Comparison of ENCODE assay signal across 12 cellular contexts in the genomic region with DNA sequence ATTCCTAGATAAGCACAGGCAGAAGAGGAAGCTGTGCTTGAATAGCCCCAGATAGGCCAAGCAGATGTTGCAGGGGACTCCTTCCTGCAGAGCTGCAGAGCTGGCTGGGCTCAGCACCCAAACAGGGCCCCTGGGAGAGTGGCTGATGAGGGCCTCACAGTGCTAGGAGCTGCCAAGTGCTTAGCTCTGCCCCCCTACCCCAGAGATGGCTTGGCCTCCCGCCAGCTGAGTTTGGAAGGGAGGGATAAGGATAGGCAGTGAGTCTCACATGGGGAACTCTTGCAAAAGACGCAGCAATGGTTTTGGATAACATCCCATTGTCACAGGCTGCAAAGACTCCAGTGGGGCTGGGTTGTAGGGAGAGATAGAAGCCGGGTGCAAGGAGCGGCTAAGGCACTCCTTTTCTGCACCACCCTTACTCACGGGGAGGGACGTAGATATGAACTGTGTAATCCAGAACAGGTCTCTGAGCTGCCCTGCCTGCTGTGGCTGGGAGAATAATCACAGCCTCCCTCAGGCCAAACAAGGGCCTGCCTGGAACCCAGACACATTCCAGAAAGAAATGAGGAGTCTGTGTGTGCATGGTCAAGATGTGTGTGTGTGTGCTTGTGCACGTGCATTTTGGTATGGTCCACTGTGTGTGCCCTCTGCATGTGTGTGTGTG. TPM values are rescaled to one million over a fixed set of nuclear protein-coding genes. Genes with fewer than 3 reads are reported as not detected.
A peak's percentile ranks its signal among the peaks of the same experiment; 100 is the strongest.
DNase-seq lines count a peak whose midpoint lies in the region; ATAC-seq and TF ChIP-seq lines count a peak whose summit lies in the region.
"Had no signal": no experiment of that assay in that cellular context is flagged by ENCODE, and none has a peak within 500 bp of the region (broad histone marks: within the 10 kb centered on the region; RNA-seq: fewer than 3 reads in every experiment).

No MANE protein-coding gene starts in this region.

- no peak overlapping the region for H3K4me3 ChIP-seq in naive thymus-derived CD4-positive, alpha-beta T cell (ENCODE audit: low read length)

- H3K4me3 Mint-ChIP-seq in naive thymus-derived CD4-positive, alpha-beta T cell: no peak overlapping the region
- no peak overlapping the region for H3K4me3 Mint-ChIP-seq in activated CD4-positive, alpha-beta T cell treated with anti-CD3 and anti-CD28 coated beads, Interleukin-2, amount 10 ng/mL, durations not matched to agents 24 days and 14 days
- H3K4me3 Mint-ChIP-seq in CD14-positive monocyte: no peak overlapping the region
- H3K4me3 Mint-ChIP-seq: naive B cell, WTC11 had no signal

- H3K27me3 ChIP-seq in naive thymus-derived CD4-positive, alpha-beta T cell (ENCODE audit: control insufficient read depth in 2 of 2, insufficient read depth in 2 of 2, low read length in 2 of 2): no peaks in the 10 kb centered on the region

- H3K27me3 Mint-ChIP-seq in naive thymus-derived CD4-positive, alpha-beta T cell: peaks cover 0 to 18% (median 5%) of the 10 kb centered on the region in 5 donors
- peaks cover 15% of the 10 kb centered on the region for H3K27me3 Mint-ChIP-seq in activated CD4-positive, alpha-beta T cell treated with anti-CD3 and anti-CD28 coated beads, Interleukin-2, amount 10 ng/mL, durations not matched to agents 24 days and 14 days
- no peaks in the 10 kb centered on the region for H3K27me3 Mint-ChIP-seq in CD14-positive monocyte (ENCODE audit: low read depth in 3 of 3)

- CTCF ChIA-PET in naive thymus-derived CD4-positive, alpha-beta T cell (lab: Charles Lee): no interaction called here

- no peaks in the 10 kb centered on the region for H3K9me3 ChIP-seq in naive thymus-derived CD4-positive, alpha-beta T cell (ENCODE audit: control insufficient read depth in 2 of 3, low read length in 3 of 3)

- H3K4me1 Mint-ChIP-seq in naive thymus-derived CD4-positive, alpha-beta T cell: no peaks in the 10 kb centered on the region
- peaks cover 4% of the 10 kb centered on the region for H3K4me1 Mint-ChIP-seq in activated CD4-positive, alpha-beta T cell treated with anti-CD3 and anti-CD28 coated beads, Interleukin-2, amount 10 ng/mL, durations not matched to agents 24 days and 14 days
- peaks cover 1% of the 10 kb centered on the region for H3K4me1 Mint-ChIP-seq in CD14-positive monocyte
- H3K4me1 Mint-ChIP-seq: naive B cell had no signal

- H3K36me3 Mint-ChIP-seq in naive thymus-derived CD4-positive, alpha-beta T cell: no peaks in the 10 kb centered on the region
- no peaks in the 10 kb centered on the region for H3K36me3 Mint-ChIP-seq in activated CD4-positive, alpha-beta T cell treated with anti-CD3 and anti-CD28 coated beads, Interleukin-2, amount 10 ng/mL, durations not matched to agents 24 days and 14 days (ENCODE audit: low read depth)
- H3K36me3 Mint-ChIP-seq in CD14-positive monocyte: no peaks in the 10 kb centered on the region
- H3K36me3 Mint-ChIP-seq: naive B cell, WTC11 had no signal

- DNase-seq in HT1080 (ENCODE audit: low read depth) (peak; percentile 15), NCI-H345 (lab: John Stamatoyannopoulos, UW) (peak; percentile 73), fibroblast of gingiva (ENCODE audit: low read depth) (peak; percentile 35), CD14-positive monocyte (ENCODE audit: low spot score) (no peak)
- DNase-seq in naive thymus-derived CD4-positive, alpha-beta T cell: no peak
- DNase-seq in activated CD4-positive, alpha-beta T cell treated with anti-CD3 and anti-CD28 coated beads, Interleukin-2, amount 10 ng/mL, durations not matched to agents 24 days and 14 days: no peak
- DNase-seq: activated naive CD4-positive, alpha-beta T cell treated with anti-CD3 and anti-CD28 coated beads, Interleukin-2, amount 50 U/mL, for 16 hours; naive B cell; NCI-H146 had no signal

- H3K4me1 ChIP-seq in naive thymus-derived CD4-positive, alpha-beta T cell (ENCODE audit: control insufficient read depth in 2 of 2, insufficient read depth in 2 of 2, low read length in 2 of 2): no peaks in the 10 kb centered on the region

- ATAC-seq in naive thymus-derived CD4-positive, alpha-beta T cell: peak; percentile 16
- ATAC-seq in GM18868 (IDR thresholded peaks at IDR 0.05; ENCODE audit: unreplicated experiment) (no peak), GM18867 (IDR thresholded peaks at IDR 0.05; ENCODE audit: unreplicated experiment) (no peak)
- ATAC-seq: WTC11 had no signal

- POLR2A ChIA-PET in naive thymus-derived CD4-positive, alpha-beta T cell (lab: Charles Lee): no interaction called here

- H3K9me3 Mint-ChIP-seq in naive thymus-derived CD4-positive, alpha-beta T cell: no peaks in the 10 kb centered on the region
- no peaks in the 10 kb centered on the region for H3K9me3 Mint-ChIP-seq in activated CD4-positive, alpha-beta T cell treated with anti-CD3 and anti-CD28 coated beads, Interleukin-2, amount 10 ng/mL, durations not matched to agents 24 days and 14 days
- H3K9me3 Mint-ChIP-seq in CD14-positive monocyte: peaks cover 0 to 5% (median 3%) of the 10 kb centered on the region in 7 donors
- H3K9me3 Mint-ChIP-seq: naive B cell, WTC11 had no signal

- H3K27ac Mint-ChIP-seq in naive thymus-derived CD4-positive, alpha-beta T cell: no peak overlapping the region
- no peak overlapping the region for H3K27ac Mint-ChIP-seq in activated CD4-positive, alpha-beta T cell treated with anti-CD3 and anti-CD28 coated beads, Interleukin-2, amount 10 ng/mL, durations not matched to agents 24 days and 14 days
- H3K27ac Mint-ChIP-seq in CD14-positive monocyte: no peak overlapping the region
- H3K27ac Mint-ChIP-seq: naive B cell, WTC11 had no signal

- no peak for TF ChIP-seq CTCF in CD14-positive monocyte (IDR thresholded peaks at IDR 0.05)

- H3K27ac ChIP-seq in naive thymus-derived CD4-positive, alpha-beta T cell (ENCODE audit: low read depth, low read length): no peak overlapping the region

- no peaks in the 10 kb centered on the region for H3K36me3 ChIP-seq in naive thymus-derived CD4-positive, alpha-beta T cell (ENCODE audit: control insufficient read depth in 2 of 3, insufficient read depth in 3 of 3, low read length in 3 of 3)

- intact Hi-C loops in naive thymus-derived CD4-positive, alpha-beta T cell (cut with micrococcal nuclease): no loop called here
- intact Hi-C loops in activated CD4-positive, alpha-beta T cell treated with anti-CD3 and anti-CD28 coated beads, Interleukin-2, amount 10 ng/mL, durations not matched to agents 24 days and 14 days (cut with micrococcal nuclease): no loop called here
- intact Hi-C loops in CD14-positive monocyte (cut with micrococcal nuclease): no loop called here

RNA-seq across cellular contexts. Expression of a gene that starts 52.9 kb away (rescaled TPM):
- total RNA-seq in HT1080 (2014; rRNA removed; shearing (Covaris generic)): not detected in 2 replicates
- polyA plus RNA-seq in HT1080 (2015; cell fraction: cytosol; rRNA removed): 0.12 and 0.18 TPM in 2 replicates
- polyA plus RNA-seq in HT1080 (2015; cell fraction: nucleus; rRNA removed): 0.23 and 0.42 TPM in 2 replicates
- total RNA-seq in naive thymus-derived CD4-positive, alpha-beta T cell: 10 to 100 TPM in 2 of 5 experiments, 1 to 10 TPM in 3; 5.4 to 54.6 (median 7.9) TPM
- under 1 TPM; 0.06 to 0.08 TPM for polyA plus RNA-seq in naive thymus-derived CD4-positive, alpha-beta T cell
- 61.5 and 62.8 TPM in 2 replicates for total RNA-seq in activated CD4-positive, alpha-beta T cell treated with anti-CD3 and anti-CD28 coated beads, Interleukin-2, amount 10 ng/mL, durations not matched to agents 24 days and 14 days
- polyA plus RNA-seq in CD14-positive monocyte: under 1 TPM in 1 of 2 donors, not detected in 1; 0.03 TPM

Comparison
In these comparisons a context has a peak if more than half of its experiments do, and no peak if none do; other contexts are left out.
1. DNase-seq: peak in HT1080 (single experiment), NCI-H345 (single experiment) and fibroblast of gingiva (single experiment); none in naive thymus-derived CD4-positive, alpha-beta T cell (0 of 9), activated CD4-positive, alpha-beta T cell treated with anti-CD3 and anti-CD28 coated beads, Interleukin-2, amount 10 ng/mL, durations not matched to agents 24 days and 14 days (single experiment) and CD14-positive monocyte (single experiment).